Comparison of ENCODE assay signal across 19 cellular contexts in genomic region chr10:62001898-62002297, GRCh38.
DNase-seq lines count a peak whose midpoint lies in the region; ATAC-seq and TF ChIP-seq lines count a peak whose summit lies in the region.
"Had no signal": no experiment of that assay in that cellular context is flagged by ENCODE, and none has a peak within 500 bp of the region (broad histone marks: within the 10 kb centered on the region; RNA-seq: fewer than 3 reads in every experiment).

No MANE protein-coding gene starts in this region.

- H3K9me3 ChIP-seq in suprapubic skin = no peaks in the 10 kb centered on the region
- H3K9me3 ChIP-seq: ovary had no signal

- peaks cover 47% of the 10 kb centered on the region for H3K4me1 Mint-ChIP-seq in activated CD8-positive, alpha-beta memory T cell treated with anti-CD3 and anti-CD28 coated beads, Interleukin-2, amount 10 ng/mL, durations not matched to agents 7 days and 5 days
- H3K4me1 Mint-ChIP-seq in activated naive CD8-positive, alpha-beta T cell treated with anti-CD3 and anti-CD28 coated beads, Interleukin-2, amount 50 U/mL, for 24 hours = peaks cover 77% of the 10 kb centered on the region

- no peak for TF ChIP-seq CTCF in suprapubic skin (IDR thresholded peaks at IDR 0.05)
- no peak for TF ChIP-seq CTCF in GM10266 (IDR thresholded peaks at IDR 0.05; ENCODE audit: control insufficient read depth, insufficient read depth, low read depth, missing control alignments)

- CTCF ChIA-PET in activated CD8-positive, alpha-beta memory T cell treated with anti-CD3 and anti-CD28 coated beads, Interleukin-2, amount 10 ng/mL, durations not matched to agents 7 days and 5 days (lab: Charles Lee) = interaction anchor here (0.8 to 2.3 kb wide), 3 partner anchors 9 to 105 kb away, joined by 3 to 8 read pairs (median 3); no protein-coding TSS in a partner anchor

- no peaks in the 10 kb centered on the region for H3K27me3 ChIP-seq in suprapubic skin
- H3K27me3 ChIP-seq: ovary had no signal

- peaks cover 78% of the 10 kb centered on the region for H3K36me3 Mint-ChIP-seq in activated CD8-positive, alpha-beta memory T cell treated with anti-CD3 and anti-CD28 coated beads, Interleukin-2, amount 10 ng/mL, durations not matched to agents 7 days and 5 days
- H3K36me3 Mint-ChIP-seq in activated naive CD8-positive, alpha-beta T cell treated with anti-CD3 and anti-CD28 coated beads, Interleukin-2, amount 50 U/mL, for 24 hours (ENCODE audit: low read depth) = peaks cover 83% of the 10 kb centered on the region

- H3K4me1 ChIP-seq in suprapubic skin = peaks cover 17% of the 10 kb centered on the region

- no peak for TF ChIP-seq EP300 in suprapubic skin (IDR thresholded peaks at IDR 0.05)

- no peak overlapping the region for H3K4me3 ChIP-seq in suprapubic skin
- H3K4me3 ChIP-seq: ovary had no signal

- H3K4me3 Mint-ChIP-seq in activated CD8-positive, alpha-beta memory T cell treated with anti-CD3 and anti-CD28 coated beads, Interleukin-2, amount 10 ng/mL, durations not matched to agents 7 days and 5 days = peak overlapping the region; percentile 46
- H3K4me3 Mint-ChIP-seq in activated naive CD8-positive, alpha-beta T cell treated with anti-CD3 and anti-CD28 coated beads, Interleukin-2, amount 50 U/mL, for 24 hours = peak overlapping the region; percentile 30
- H3K4me3 Mint-ChIP-seq: CD4-positive, alpha-beta T cell; mesothelial cell of epicardium had no signal

- peak overlapping the region; percentile 47 for H3K27ac Mint-ChIP-seq in activated CD8-positive, alpha-beta memory T cell treated with anti-CD3 and anti-CD28 coated beads, Interleukin-2, amount 10 ng/mL, durations not matched to agents 7 days and 5 days
- peak overlapping the region; percentile 82 for H3K27ac Mint-ChIP-seq in activated naive CD8-positive, alpha-beta T cell treated with anti-CD3 and anti-CD28 coated beads, Interleukin-2, amount 50 U/mL, for 24 hours
- H3K27ac Mint-ChIP-seq: CD4-positive, alpha-beta T cell; mesothelial cell of epicardium had no signal

- WGBS in suprapubic skin = 55% methylated on average over 5 of the region's 5 CpGs

- no peak for TF ChIP-seq POLR2A in suprapubic skin (IDR thresholded peaks at IDR 0.05)

- H3K9me3 Mint-ChIP-seq in activated CD8-positive, alpha-beta memory T cell treated with anti-CD3 and anti-CD28 coated beads, Interleukin-2, amount 10 ng/mL, durations not matched to agents 7 days and 5 days (ENCODE audit: low read depth) = no peaks in the 10 kb centered on the region
- H3K9me3 Mint-ChIP-seq in activated naive CD8-positive, alpha-beta T cell treated with anti-CD3 and anti-CD28 coated beads, Interleukin-2, amount 50 U/mL, for 24 hours = peaks cover 6% of the 10 kb centered on the region
- H3K9me3 Mint-ChIP-seq: CD4-positive, alpha-beta T cell had no signal

- no peaks in the 10 kb centered on the region for H3K27me3 Mint-ChIP-seq in activated CD8-positive, alpha-beta memory T cell treated with anti-CD3 and anti-CD28 coated beads, Interleukin-2, amount 10 ng/mL, durations not matched to agents 7 days and 5 days
- H3K27me3 Mint-ChIP-seq in activated naive CD8-positive, alpha-beta T cell treated with anti-CD3 and anti-CD28 coated beads, Interleukin-2, amount 50 U/mL, for 24 hours = no peaks in the 10 kb centered on the region
- H3K27me3 Mint-ChIP-seq: CD4-positive, alpha-beta T cell had no signal

- H3K36me3 ChIP-seq in suprapubic skin = no peaks in the 10 kb centered on the region
- H3K36me3 ChIP-seq: ovary had no signal

- peak; percentile 36 for ATAC-seq in activated CD8-positive, alpha-beta memory T cell treated with anti-CD3 and anti-CD28 coated beads, Interleukin-2, amount 10 ng/mL, durations not matched to agents 7 days and 5 days
- peak; percentile 28 for ATAC-seq in HG03432 (IDR thresholded peaks at IDR 0.05; ENCODE audit: unreplicated experiment)
- ATAC-seq in activated naive CD8-positive, alpha-beta T cell treated with anti-CD3 and anti-CD28 coated beads, Interleukin-2, amount 50 U/mL, for 24 hours = peak; percentile 35
- no peak for ATAC-seq in GM18519 (IDR thresholded peaks at IDR 0.05; ENCODE audit: low FRiP score, unreplicated experiment)

- peak overlapping the region; percentile 63 for H3K27ac ChIP-seq in suprapubic skin
- H3K27ac ChIP-seq: ovary had no signal

- no peak for DNase-seq in activated CD8-positive, alpha-beta memory T cell treated with anti-CD3 and anti-CD28 coated beads, Interleukin-2, amount 10 ng/mL, durations not matched to agents 7 days and 5 days
- no peak for DNase-seq in activated CD8-positive, alpha-beta memory T cell treated with anti-CD3 and anti-CD28 coated beads, Interleukin-2, amount 50 U/mL, for 4 hours
- DNase-seq in activated naive CD8-positive, alpha-beta T cell treated with anti-CD3 and anti-CD28 coated beads, Interleukin-2, amount 50 U/mL, for 24 hours = no peak
- DNase-seq in suprapubic skin (ENCODE audit: low spot score in 2 of 2) (no peak), GM10266 (ENCODE audit: extremely low spot score) (no peak)
- no peak for DNase-seq in effector CD4-positive, alpha-beta T cell
- DNase-seq: ACHN; activated CD8-positive, alpha-beta memory T cell treated with anti-CD3 and anti-CD28 coated beads, Interleukin-2, amount 50 U/mL, for 48 hours; aorta; CD4-positive, alpha-beta T cell; DMS79 treated with DMSO at 0.1 percent for 48 hours; hypothalamus; NCI-H2107; ovary; stimulated activated CD4-positive, alpha-beta T cell treated with anti-CD3 and anti-CD28 coated beads, Interleukin-4, amount 100 ng/mL, for 1 hour; stimulated activated CD8-positive, alpha-beta memory T cell treated with anti-CD3 and anti-CD28 coated beads, Interleukin-4, amount 100 ng/mL, for 48 hours had no signal
